Comparison of ENCODE assay signal across 26 cellular contexts in genomic region chr2:99200232-99200631, GRCh38. TPM values are rescaled to one million over a fixed set of nuclear protein-coding genes. Genes with fewer than 3 reads are reported as not detected.
"Had no signal": no experiment of that assay in that cellular context is flagged by ENCODE, and none has a peak within 500 bp of the region (broad histone marks: within the 10 kb centered on the region; RNA-seq: fewer than 3 reads in every experiment).

No MANE protein-coding gene starts in this region.

- H3K4me1 Mint-ChIP-seq: central memory CD8-positive, alpha-beta T cell; stimulated activated naive B cell treated with anti-CD40 and anti-IgM and Interleukin-4, amounts not matched to agents 10 μg/mL and 1 μg/mL and 100 μg/mL, for 72 hours had no signal

- H3K27me3 ChIP-seq: brain microvascular endothelial cell, esophagus squamous epithelium, left lung, thyroid gland had no signal

- H3K9me3 ChIP-seq: esophagus squamous epithelium, left lung, thyroid gland had no signal

- H3K36me3 Mint-ChIP-seq: natural killer cell had no signal

- H3K9me3 Mint-ChIP-seq: activated CD8-positive, alpha-beta T cell treated with anti-CD3 and anti-CD28 coated beads for 36 hours; activated naive CD8-positive, alpha-beta T cell treated with anti-CD3 and anti-CD28 coated beads, Interleukin-2, amount 10 ng/mL, durations not matched to agents 7 days and 5 days; activated T-cell treated with anti-CD3 and anti-CD28 coated beads, Interleukin-2, amount 50 U/mL, for 72 hours; central memory CD8-positive, alpha-beta T cell; natural killer cell; stimulated activated naive B cell treated with anti-CD40 and anti-IgM and Interleukin-4, amounts not matched to agents 10 μg/mL and 1 μg/mL and 100 μg/mL, for 72 hours; T-helper 1 cell treated with Interleukin-12 subunit alpha and Interleukin-12 subunit beta and Interleukin-4 antibody, amounts not matched to agents 30 μg/mL and 1 μg/mL, for 36 hours had no signal

- H3K4me1 ChIP-seq: left lung, thyroid gland had no signal

- H3K27ac ChIP-seq: brain microvascular endothelial cell, coronary artery, esophagus squamous epithelium, left lung, thyroid gland had no signal

- DNase-seq: activated CD4-positive, alpha-beta T cell treated with anti-CD3 and anti-CD28 coated beads for 48 hours; activated CD8-positive, alpha-beta T cell treated with anti-CD3 and anti-CD28 coated beads for 36 hours; activated gamma-delta T cell; activated naive CD8-positive, alpha-beta T cell treated with anti-CD3 and anti-CD28 coated beads, Interleukin-2, amount 10 ng/mL, durations not matched to agents 7 days and 5 days; activated T-cell treated with anti-CD3 and anti-CD28 coated beads, Interleukin-2, amount 50 U/mL, for 72 hours; anterior cingulate cortex; brain microvascular endothelial cell; esophagus squamous epithelium; hippocampal formation; kidney; left lung; mammary epithelial cell; natural killer cell; stimulated activated CD4-positive, alpha-beta T cell treated with anti-CD3 and anti-CD28 coated beads, Interleukin-15, amount 100 ng/mL, for 24 hours; stimulated activated CD4-positive, alpha-beta T cell treated with anti-CD3 and anti-CD28 coated beads, Interleukin-4, amount 100 ng/mL, for 1 hour; stimulated activated naive B cell treated with anti-CD40 and anti-IgM and Interleukin-4, amounts not matched to agents 10 μg/mL and 1 μg/mL and 100 μg/mL, for 72 hours; thyroid gland had no signal

- H3K4me3 ChIP-seq: coronary artery, esophagus squamous epithelium, left lung, skin epidermis, thyroid gland had no signal

- ATAC-seq: activated CD8-positive, alpha-beta T cell treated with anti-CD3 and anti-CD28 coated beads for 36 hours; activated T-cell treated with anti-CD3 and anti-CD28 coated beads, Interleukin-2, amount 50 U/mL, for 72 hours; left lung; natural killer cell; stimulated activated naive B cell treated with anti-CD40 and anti-IgM and Interleukin-4, amounts not matched to agents 10 μg/mL and 1 μg/mL and 100 μg/mL, for 72 hours had no signal

- H3K27me3 Mint-ChIP-seq: activated CD8-positive, alpha-beta T cell treated with anti-CD3 and anti-CD28 coated beads for 36 hours; activated naive CD8-positive, alpha-beta T cell treated with anti-CD3 and anti-CD28 coated beads, Interleukin-2, amount 10 ng/mL, durations not matched to agents 7 days and 5 days; central memory CD8-positive, alpha-beta T cell; stimulated activated naive B cell treated with anti-CD40 and anti-IgM and Interleukin-4, amounts not matched to agents 10 μg/mL and 1 μg/mL and 100 μg/mL, for 72 hours had no signal

- H3K4me3 Mint-ChIP-seq: activated CD8-positive, alpha-beta T cell treated with anti-CD3 and anti-CD28 coated beads for 36 hours; activated naive CD8-positive, alpha-beta T cell treated with anti-CD3 and anti-CD28 coated beads, Interleukin-2, amount 10 ng/mL, durations not matched to agents 7 days and 5 days; activated T-cell treated with anti-CD3 and anti-CD28 coated beads, Interleukin-2, amount 50 U/mL, for 72 hours; central memory CD8-positive, alpha-beta T cell; natural killer cell; stimulated activated naive B cell treated with anti-CD40 and anti-IgM and Interleukin-4, amounts not matched to agents 10 μg/mL and 1 μg/mL and 100 μg/mL, for 72 hours; T-helper 1 cell treated with Interleukin-12 subunit alpha and Interleukin-12 subunit beta and Interleukin-4 antibody, amounts not matched to agents 30 μg/mL and 1 μg/mL, for 36 hours had no signal

- H3K27ac Mint-ChIP-seq: activated CD8-positive, alpha-beta T cell treated with anti-CD3 and anti-CD28 coated beads for 36 hours; activated naive CD8-positive, alpha-beta T cell treated with anti-CD3 and anti-CD28 coated beads, Interleukin-2, amount 10 ng/mL, durations not matched to agents 7 days and 5 days; activated T-cell treated with anti-CD3 and anti-CD28 coated beads, Interleukin-2, amount 50 U/mL, for 72 hours; stimulated activated naive B cell treated with anti-CD40 and anti-IgM and Interleukin-4, amounts not matched to agents 10 μg/mL and 1 μg/mL and 100 μg/mL, for 72 hours; T-helper 1 cell treated with Interleukin-12 subunit alpha and Interleukin-12 subunit beta and Interleukin-4 antibody, amounts not matched to agents 30 μg/mL and 1 μg/mL, for 36 hours had no signal

RNA-seq across cellular contexts. Expression of gene LYG2, which starts 55.2 kb away (rescaled TPM):
- total RNA-seq: activated CD8-positive, alpha-beta T cell treated with anti-CD3 and anti-CD28 coated beads for 36 hours; activated naive CD8-positive, alpha-beta T cell treated with anti-CD3 and anti-CD28 coated beads, Interleukin-2, amount 10 ng/mL, durations not matched to agents 7 days and 5 days; activated T-cell treated with anti-CD3 and anti-CD28 coated beads, Interleukin-2, amount 50 U/mL, for 72 hours; endothelial cell of umbilical vein; esophagus squamous epithelium; fibroblast of villous mesenchyme; kidney; left lung; mammary epithelial cell; mononuclear cell; natural killer cell; posterior vena cava; thyroid gland; urinary bladder had no signal
- polyA plus RNA-seq: endothelial cell of umbilical vein, urinary bladder had no signal
